Comparison of ENCODE assay signal across 17 cellular contexts in the genomic region with DNA sequence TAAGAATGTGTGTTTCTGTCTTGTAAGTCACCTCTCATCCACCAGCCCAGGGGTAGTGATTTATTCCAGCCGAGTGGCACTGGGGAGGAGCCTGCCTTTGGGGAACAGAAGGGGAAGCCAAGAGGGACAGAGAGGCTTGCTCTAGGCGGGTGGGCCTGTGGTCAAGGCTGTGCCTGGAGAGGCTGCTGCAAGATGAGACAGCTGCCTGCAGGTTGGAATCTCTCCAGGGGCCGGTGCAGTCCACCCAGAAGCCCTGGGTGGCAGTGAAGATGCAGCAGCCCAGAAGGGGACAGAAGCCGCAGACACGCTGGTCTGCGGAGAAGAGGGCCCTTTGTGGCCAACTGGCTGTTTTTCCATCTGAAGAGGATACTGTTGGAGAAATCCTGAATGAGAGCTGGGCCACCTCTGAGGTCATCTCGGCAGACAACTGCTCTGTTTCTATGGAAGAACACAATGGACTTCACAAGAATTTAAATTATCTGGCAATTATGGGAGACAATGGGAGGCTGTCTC.
DNase-seq lines count a peak whose midpoint lies in the region; ATAC-seq and TF ChIP-seq lines count a peak whose summit lies in the region.
"Had no signal": no experiment of that assay in that cellular context is flagged by ENCODE, and none has a peak within 500 bp of the region (broad histone marks: within the 10 kb centered on the region; RNA-seq: fewer than 3 reads in every experiment).

No MANE protein-coding gene starts in this region.

- H3K27ac Mint-ChIP-seq in endothelial cell (ENCODE audit: unreplicated experiment) = peak overlapping the region; percentile 55
- H3K27ac Mint-ChIP-seq: activated CD8-positive, alpha-beta T cell treated with anti-CD3 and anti-CD28 coated beads for 36 hours; mesothelial cell of epicardium; stimulated activated memory B cell treated with anti-CD40 and anti-IgM and Interleukin-4, amounts not matched to agents 10 μg/mL and 1 μg/mL and 100 μg/mL, for 72 hours had no signal

- no peak for ATAC-seq in HG02970 (IDR thresholded peaks at IDR 0.05; ENCODE audit: low FRiP score, unreplicated experiment)
- ATAC-seq: activated CD8-positive, alpha-beta T cell treated with anti-CD3 and anti-CD28 coated beads for 36 hours; K562; stimulated activated memory B cell treated with anti-CD40 and anti-IgM and Interleukin-4, amounts not matched to agents 10 μg/mL and 1 μg/mL and 100 μg/mL, for 72 hours had no signal

- H3K4me1 Mint-ChIP-seq in endothelial cell (ENCODE audit: unreplicated experiment) = peaks cover 9% of the 10 kb centered on the region
- H3K4me1 Mint-ChIP-seq: stimulated activated memory B cell treated with anti-CD40 and anti-IgM and Interleukin-4, amounts not matched to agents 10 μg/mL and 1 μg/mL and 100 μg/mL, for 72 hours had no signal

- no peaks in the 10 kb centered on the region for H3K9me3 Mint-ChIP-seq in endothelial cell (ENCODE audit: unreplicated experiment)
- H3K9me3 Mint-ChIP-seq: activated CD8-positive, alpha-beta T cell treated with anti-CD3 and anti-CD28 coated beads for 36 hours had no signal

- no peak for TF ChIP-seq CTCF in endothelial cell (IDR thresholded peaks at IDR 0.05; ENCODE audit: unreplicated experiment)

- H3K36me3 Mint-ChIP-seq in endothelial cell (ENCODE audit: low read depth, unreplicated experiment) = no peaks in the 10 kb centered on the region
- H3K36me3 Mint-ChIP-seq: stimulated activated memory B cell treated with anti-CD40 and anti-IgM and Interleukin-4, amounts not matched to agents 10 μg/mL and 1 μg/mL and 100 μg/mL, for 72 hours had no signal

- no peak overlapping the region for H3K4me3 Mint-ChIP-seq in endothelial cell (ENCODE audit: unreplicated experiment)
- H3K4me3 Mint-ChIP-seq: activated CD8-positive, alpha-beta T cell treated with anti-CD3 and anti-CD28 coated beads for 36 hours; mesothelial cell of epicardium; stimulated activated memory B cell treated with anti-CD40 and anti-IgM and Interleukin-4, amounts not matched to agents 10 μg/mL and 1 μg/mL and 100 μg/mL, for 72 hours had no signal

- H3K27ac ChIP-seq in substantia nigra (ENCODE audit: low read depth, low read length, poor library complexity, severe bottlenecking) = no peak overlapping the region
- H3K27ac ChIP-seq: thyroid gland had no signal

- DNase-seq in NCI-H524 treated with DMSO at 0.1 percent for 48 hours (lab: John Stamatoyannopoulos, UW) = peak; percentile 3
- DNase-seq in endothelial cell (ENCODE audit: low spot score) = no peak
- peak; percentile 14 for DNase-seq in middle frontal gyrus (ENCODE audit: extremely low spot score, low spot score)
- DNase-seq in substantia nigra (lab: John Stamatoyannopoulos, UW) = peak in 40 of 49 donors; percentile 6 to 71 (median 36)
- DNase-seq in effector CD8-positive, alpha-beta T cell (lab: John Stamatoyannopoulos, UW) = no peak
- DNase-seq in NCI-H187 treated with DMSO at 0.1 percent for 48 hours (lab: John Stamatoyannopoulos, UW) = no peak
- DNase-seq: activated CD8-positive, alpha-beta T cell treated with anti-CD3 and anti-CD28 coated beads for 36 hours; activated naive CD4-positive, alpha-beta T cell treated with anti-CD3 and anti-CD28 coated beads, Interleukin-2, amount 50 U/mL, for 16 hours; activated T-cell treated with anti-CD3 and anti-CD28 coated beads, Interleukin-2, amount 50 U/mL, for 48 hours; kidney glomerular epithelial cell; NCI-H1694 treated with DMSO at 0.1 percent for 48 hours; T-helper 1 cell; thyroid gland had no signal

- H3K27me3 Mint-ChIP-seq in endothelial cell (ENCODE audit: unreplicated experiment) = no peaks in the 10 kb centered on the region
- H3K27me3 Mint-ChIP-seq: activated CD8-positive, alpha-beta T cell treated with anti-CD3 and anti-CD28 coated beads for 36 hours; stimulated activated memory B cell treated with anti-CD40 and anti-IgM and Interleukin-4, amounts not matched to agents 10 μg/mL and 1 μg/mL and 100 μg/mL, for 72 hours had no signal

Comparison
In these comparisons a context has a peak if more than half of its experiments do, and no peak if none do; other contexts are left out.
1. DNase-seq: peak in NCI-H524 treated with DMSO at 0.1 percent for 48 hours (single experiment), middle frontal gyrus (single experiment) and substantia nigra (40 of 49); none in endothelial cell (single experiment), effector CD8-positive, alpha-beta T cell (single experiment) and NCI-H187 treated with DMSO at 0.1 percent for 48 hours (single experiment).